In genomic region chr6:36242161-36242560, GRCh38 we compare ENCODE assay signal across 15 cellular contexts. TPM values are rescaled to one million over a fixed set of nuclear protein-coding genes. Genes with fewer than 3 reads are reported as not detected.
"Had no signal": no experiment of that assay in that cellular context is flagged by ENCODE, and none has a peak within 500 bp of the region (broad histone marks: within the 10 kb centered on the region; RNA-seq: fewer than 3 reads in every experiment).

No MANE protein-coding gene starts in this region.

- H3K36me3 Mint-ChIP-seq: naive thymus-derived CD8-positive, alpha-beta T cell had no signal

- H3K27me3 ChIP-seq: adrenal gland, stomach, upper lobe of right lung had no signal

- H3K4me3 ChIP-seq: adrenal gland, skin epidermis, stomach, thoracic aorta, upper lobe of right lung had no signal

- ATAC-seq: esophagus mucosa; left lobe of liver; naive thymus-derived CD8-positive, alpha-beta T cell had no signal

- H3K27ac ChIP-seq: adrenal gland, skin epidermis, stomach, thoracic aorta, upper lobe of right lung had no signal

- H3K27ac Mint-ChIP-seq: activated naive CD4-positive, alpha-beta T cell treated with anti-CD3 and anti-CD28 coated beads for 36 hours; activated T-helper 2 cell treated with anti-CD3 and anti-CD28 coated beads, Interferon-gamma antibody, Interleukin-2, Interleukin-4, amounts not matched to agents 10 μg/mL and 5 μg/mL and 100 μg/mL, durations not matched to agents 14 hours and 24 hours and 36 hours had no signal

- H3K9me3 ChIP-seq: adrenal gland, stomach, thoracic aorta, upper lobe of right lung had no signal

- DNase-seq: activated T-cell treated with anti-CD3 and anti-CD28 coated beads for 4 hours; naive thymus-derived CD8-positive, alpha-beta T cell; nucleus accumbens; stimulated activated CD4-positive, alpha-beta T cell treated with anti-CD3 and anti-CD28 coated beads, Interleukin-4, amount 100 ng/mL, for 24 hours; stomach; upper lobe of right lung had no signal

- H3K36me3 ChIP-seq: adrenal gland, stomach, thoracic aorta, upper lobe of right lung had no signal

- H3K4me1 ChIP-seq: upper lobe of right lung had no signal

- H3K4me3 Mint-ChIP-seq: activated naive CD4-positive, alpha-beta T cell treated with anti-CD3 and anti-CD28 coated beads for 36 hours had no signal

- H3K9me3 Mint-ChIP-seq: activated naive CD4-positive, alpha-beta T cell treated with anti-CD3 and anti-CD28 coated beads for 36 hours; activated T-helper 2 cell treated with anti-CD3 and anti-CD28 coated beads, Interferon-gamma antibody, Interleukin-2, Interleukin-4, amounts not matched to agents 10 μg/mL and 5 μg/mL and 100 μg/mL, durations not matched to agents 14 hours and 24 hours and 36 hours; naive thymus-derived CD8-positive, alpha-beta T cell had no signal

RNA-seq across cellular contexts. Expression of gene PNPLA1, which starts 27.7 kb away (rescaled TPM):
- total RNA-seq: activated naive CD4-positive, alpha-beta T cell treated with anti-CD3 and anti-CD28 coated beads for 36 hours; activated T-helper 2 cell treated with anti-CD3 and anti-CD28 coated beads, Interferon-gamma antibody, Interleukin-2, Interleukin-4, amounts not matched to agents 10 μg/mL and 5 μg/mL and 100 μg/mL, durations not matched to agents 14 hours and 24 hours and 36 hours; left lobe of liver; lung microvascular endothelial cell; naive thymus-derived CD8-positive, alpha-beta T cell; T-helper 2 cell treated with Interferon-gamma antibody and Interleukin-4, amounts not matched to agents 100 ng/mL and 5 ng/mL, for 36 hours; thoracic aorta had no signal
- polyA plus RNA-seq: naive thymus-derived CD8-positive, alpha-beta T cell had no signal
